ENCODE assay signal across 8 cellular contexts in the genomic region with DNA sequence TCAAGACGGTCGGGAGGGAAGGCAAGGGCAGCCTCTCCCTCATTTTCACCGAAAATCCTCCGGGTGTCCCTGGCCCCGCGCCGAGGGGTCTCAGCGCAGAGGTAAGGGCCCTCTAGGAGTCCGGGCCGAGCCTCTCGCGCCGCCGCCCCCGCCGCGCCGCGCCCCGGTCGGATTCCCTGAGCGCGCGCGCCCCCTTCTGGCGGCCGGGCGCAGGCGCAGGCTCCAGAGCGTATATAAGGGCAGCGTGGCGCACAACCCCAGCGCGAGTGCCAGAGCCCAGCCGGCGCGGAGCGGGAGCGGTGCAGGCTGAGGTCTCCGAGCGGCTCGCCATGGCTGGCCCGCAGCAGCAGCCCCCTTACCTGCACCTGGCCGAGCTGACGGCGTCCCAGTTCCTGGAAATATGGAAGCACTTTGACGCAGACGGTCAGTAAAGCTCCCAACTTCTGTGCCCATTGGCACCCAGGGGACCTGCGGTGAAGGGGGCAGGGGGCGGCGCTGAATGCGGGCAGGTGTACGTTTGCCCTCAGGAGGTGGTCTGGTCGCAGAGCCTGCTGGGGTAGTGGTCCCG. TPM values are rescaled to one million over a fixed set of nuclear protein-coding genes. Genes with fewer than 3 reads are reported as not detected.
DNase-seq lines count a peak whose midpoint lies in the region; ATAC-seq and TF ChIP-seq lines count a peak whose summit lies in the region.

Gene CALB2 (plus strand): TSS at position 260 of the 568 bp plus-strand sequence. CDS start 70 bp downstream, at position 330.

- peak; percentile 76 for TF ChIP-seq CTCF in GM12864 (IDR thresholded peaks at IDR 0.05; ENCODE audit: low read depth, low read length, missing control alignments)

- ATAC-seq in left colon = peak; percentile 94

- intact Hi-C loops in left colon (cut with DNase I, micrococcal nuclease) = no loop called here

- no peak within 1 kb of the TSS for H3K4me3 ChIP-seq in GM12864 (ENCODE audit: low read depth, low read length)

- DNase-seq in GM12864 (ENCODE audit: low read depth) (no peak), HCEC 1CT (peak; percentile 45), NAMALWA (ENCODE audit: low spot score) (peak; percentile 70), left colon (peak; percentile 29 to 75), NK-92 (lab: John Stamatoyannopoulos, UW; ENCODE audit: unreplicated experiment) (no peak)
- peak; percentile 23 for DNase-seq in activated CD4-positive, CD25-positive, alpha-beta regulatory T cell treated with anti-CD3 and anti-CD28 coated beads, Interleukin-2, amount 50 U/mL, for 16 hours (ENCODE audit: low read depth, low spot score)
- DNase-seq in central memory CD4-positive, alpha-beta T cell = peak; percentile 35
- peak; percentile 73 to 80 for DNase-seq in stimulated activated CD4-positive, alpha-beta T cell treated with anti-CD3 and anti-CD28 coated beads, Interleukin-2, amount 100 ng/mL, for 24 hours

RNA-seq across cellular contexts. Expression of gene CALB2, which starts in this region (rescaled TPM):
- total RNA-seq in left colon = 1 to 10 TPM; 4.4 to 6.6 TPM

Comparison
In these comparisons a context has a peak if more than half of its experiments do, and no peak if none do; other contexts are left out.
1. DNase-seq: peak in HCEC 1CT (single experiment), NAMALWA (single experiment), activated CD4-positive, CD25-positive, alpha-beta regulatory T cell treated with anti-CD3 and anti-CD28 coated beads, Interleukin-2, amount 50 U/mL, for 16 hours (single experiment), central memory CD4-positive, alpha-beta T cell (single experiment), left colon (2 of 2) and stimulated activated CD4-positive, alpha-beta T cell treated with anti-CD3 and anti-CD28 coated beads, Interleukin-2, amount 100 ng/mL, for 24 hours (2 of 2); none in GM12864 (single experiment) and NK-92 (single experiment).